In genomic region chr12:105301696-105302095, GRCh38 we compare ENCODE assay signal across 19 cellular contexts. TPM values are rescaled to one million over a fixed set of nuclear protein-coding genes. Genes with fewer than 3 reads are reported as not detected.
DNase-seq lines count a peak whose midpoint lies in the region; ATAC-seq and TF ChIP-seq lines count a peak whose summit lies in the region.
"Had no signal": no experiment of that assay in that cellular context is flagged by ENCODE, and none has a peak within 500 bp of the region (broad histone marks: within the 10 kb centered on the region; RNA-seq: fewer than 3 reads in every experiment).

No MANE protein-coding gene starts in this region.

- H3K9ac ChIP-seq in mammary epithelial cell (ENCODE audit: insufficient read depth, low read length) = no peak overlapping the region
- no peak overlapping the region for H3K9ac ChIP-seq in colonic mucosa (ENCODE audit: low read depth in 2 of 2, low read length in 2 of 2)
- H3K9ac ChIP-seq: BLaER1 treated with 17β-estradiol and CSF1 and Interleukin-3, amounts not matched to agents 10 nM and 100 nM had no signal

- H3K27ac ChIP-seq in mammary epithelial cell (ENCODE audit: insufficient read depth, low read depth, low read length) (no peak overlapping the region), breast epithelium (no peak overlapping the region), colonic mucosa (no peak overlapping the region), substantia nigra (ENCODE audit: low read depth, low read length, poor library complexity, severe bottlenecking) (no peak overlapping the region), tibial artery (no peak overlapping the region), upper lobe of left lung (no peak overlapping the region)
- H3K27ac ChIP-seq: 22Rv1; A549; BLaER1 treated with 17β-estradiol and CSF1 and Interleukin-3, amounts not matched to agents 10 nM and 100 nM; C4-2B had no signal

- ATAC-seq in mucosa of descending colon (peak; percentile 77), upper lobe of left lung (ENCODE audit: low FRiP score in 2 of 2) (no peak)
- ATAC-seq: A549; CD8-positive, alpha-beta T cell had no signal

- TF ChIP-seq POLR2A in breast epithelium (IDR thresholded peaks at IDR 0.05) (no peak), upper lobe of left lung (IDR thresholded peaks at IDR 0.05) (no peak)

- H3K9me3 ChIP-seq in mammary epithelial cell (replicated peaks; ENCODE audit: insufficient read depth, low read length) (peaks cover 3% of the 10 kb centered on the region), breast epithelium (no peaks in the 10 kb centered on the region), colonic mucosa (no peaks in the 10 kb centered on the region), mucosa of descending colon (peaks cover 6% of the 10 kb centered on the region), tibial artery (no peaks in the 10 kb centered on the region), upper lobe of left lung (peaks cover 0 to 9% (median 2%) of the 10 kb centered on the region in 4 donors)

- no peak overlapping the region for H3K4me2 ChIP-seq in mammary epithelial cell (ENCODE audit: insufficient read depth, low read depth, low read length)
- H3K4me2 ChIP-seq: A549; BLaER1 treated with 17β-estradiol and CSF1 and Interleukin-3, amounts not matched to agents 10 nM and 100 nM had no signal

- no TSS peak for BruUV-seq in mammary epithelial cell (replicated peaks; lab: Mats Ljungman, UMichigan)

- no peak for TF ChIP-seq CTCF in mammary epithelial cell (conservative IDR thresholded peaks at IDR 0.05 in 1 of 2, IDR thresholded peaks at IDR 0.05 in 1 of 2; ENCODE audit: extremely low read depth in 1 of 2, insufficient read depth in 1 of 2, low read depth in 1 of 2, low read length in 2 of 2)
- no peak for TF ChIP-seq CTCF in breast epithelium (IDR thresholded peaks at IDR 0.05)
- no peak for TF ChIP-seq CTCF in colonic mucosa (IDR thresholded peaks at IDR 0.05)
- no peak for TF ChIP-seq CTCF in mucosa of descending colon (IDR thresholded peaks at IDR 0.05)
- no peak for TF ChIP-seq CTCF in tibial artery (IDR thresholded peaks at IDR 0.05)
- TF ChIP-seq CTCF in upper lobe of left lung (IDR thresholded peaks at IDR 0.05) = no peak

- H3K27me3 ChIP-seq in mammary epithelial cell (ENCODE audit: insufficient read depth, low read length) = no peaks in the 10 kb centered on the region
- H3K27me3 ChIP-seq in breast epithelium = no peaks in the 10 kb centered on the region
- H3K27me3 ChIP-seq in colonic mucosa = no peaks in the 10 kb centered on the region
- H3K27me3 ChIP-seq in tibial artery = no peaks in the 10 kb centered on the region
- no peaks in the 10 kb centered on the region for H3K27me3 ChIP-seq in upper lobe of left lung
- H3K27me3 ChIP-seq: BLaER1 treated with 17β-estradiol and CSF1 and Interleukin-3, amounts not matched to agents 10 nM and 100 nM had no signal

- 80% methylated on average over 5 of the region's 5 CpGs for WGBS in mammary epithelial cell (ENCODE audit: low coverage, missing lambda C conversion rate)
- 79 to 90% methylated on average over 5 of the region's 5 CpGs for WGBS in upper lobe of left lung, 2 donors

- no peaks in the 10 kb centered on the region for H4K20me1 ChIP-seq in mammary epithelial cell (ENCODE audit: insufficient read depth, low read length)
- H4K20me1 ChIP-seq: BLaER1 treated with 17β-estradiol and CSF1 and Interleukin-3, amounts not matched to agents 10 nM and 100 nM had no signal

- TF ChIP-seq EP300 in upper lobe of left lung (IDR thresholded peaks at IDR 0.05) = no peak

- H3K4me1 ChIP-seq in mammary epithelial cell (ENCODE audit: insufficient read depth, low read length) (peaks cover 3% of the 10 kb centered on the region), breast epithelium (no peaks in the 10 kb centered on the region), colonic mucosa (no peaks in the 10 kb centered on the region), mucosa of descending colon (ENCODE audit: low read depth) (no peaks in the 10 kb centered on the region), tibial artery (peaks cover 0 to 3% (median 0%) of the 10 kb centered on the region in 4 donors), upper lobe of left lung (no peaks in the 10 kb centered on the region)
- H3K4me1 ChIP-seq: A549; BLaER1 treated with 17β-estradiol and CSF1 and Interleukin-3, amounts not matched to agents 10 nM and 100 nM; Caco-2 had no signal

- in situ Hi-C loops in mammary epithelial cell (cut with MboI; ENCODE audit: low sequenced_read_pairs in 2 of 2) = no loop called here

- H3K79me2 ChIP-seq in mammary epithelial cell (ENCODE audit: insufficient read depth, low read length) = no peaks in the 10 kb centered on the region

- H3K36me3 ChIP-seq in mammary epithelial cell (ENCODE audit: insufficient read depth, low read length) (no peaks in the 10 kb centered on the region), breast epithelium (no peaks in the 10 kb centered on the region), colonic mucosa (no peaks in the 10 kb centered on the region), mucosa of descending colon (ENCODE audit: low read depth) (no peaks in the 10 kb centered on the region), tibial artery (no peaks in the 10 kb centered on the region), upper lobe of left lung (no peaks in the 10 kb centered on the region)
- H3K36me3 ChIP-seq: BLaER1 treated with 17β-estradiol and CSF1 and Interleukin-3, amounts not matched to agents 10 nM and 100 nM had no signal

- H3K4me3 ChIP-seq in mammary epithelial cell (replicated peaks in 1 of 3; ENCODE audit: insufficient read depth in 1 of 3, low read depth in 2 of 3, low read length in 3 of 3) = no peak overlapping the region
- H3K4me3 ChIP-seq in breast epithelium = no peak overlapping the region
- no peak overlapping the region for H3K4me3 ChIP-seq in colonic mucosa
- H3K4me3 ChIP-seq in mucosa of descending colon = no peak overlapping the region
- H3K4me3 ChIP-seq in tibial artery = no peak overlapping the region
- H3K4me3 ChIP-seq in upper lobe of left lung = no peak overlapping the region
- H3K4me3 ChIP-seq: A549; BLaER1 treated with 17β-estradiol and CSF1 and Interleukin-3, amounts not matched to agents 10 nM and 100 nM had no signal

- intact Hi-C loops in mammary epithelial cell (cut with micrococcal nuclease) (no loop called here), breast epithelium (cut with DNase I; ENCODE audit: low total_unique reads) (no loop called here), colonic mucosa (cut with DNase I) (no loop called here), mucosa of descending colon (cut with DNase I, micrococcal nuclease) (no loop called here), tibial artery (cut with DNase I; ENCODE audit: low total_unique reads) (no loop called here)

- dilution Hi-C loops in mammary epithelial cell (cut with HindIII; ENCODE audit: low sequenced_read_pairs) = no loop called here

- peak; percentile 33 for DNase-seq in mammary epithelial cell
- no peak for DNase-seq in breast epithelium (ENCODE audit: low spot score in 2 of 2)
- DNase-seq in astrocyte of the hippocampus (ENCODE audit: low read depth, low spot score) = peak; percentile 26
- DNase-seq in colonic mucosa = peak; percentile 46
- peak in 1 of 3 donors; percentile 61 for DNase-seq in mucosa of descending colon
- DNase-seq in substantia nigra (lab: John Stamatoyannopoulos, UW) = no peak
- no peak for DNase-seq in tibial artery
- no peak for DNase-seq in upper lobe of left lung
- DNase-seq: AML-193; Caco-2; Calu3; CD4-positive, alpha-beta T cell; CD8-positive, alpha-beta T cell; DMS79 treated with DMSO at 0.1 percent for 48 hours; GF-D8 had no signal

- H2AFZ ChIP-seq in mammary epithelial cell (ENCODE audit: low read depth, low read length) = no peak overlapping the region

- CTCF ChIA-PET in mammary epithelial cell (lab: Charles Lee; ENCODE audit: low non-redundant PET) = no interaction called here

RNA-seq across cellular contexts. Expression of gene C12orf75, which starts 28.8 kb away (rescaled TPM):
- total RNA-seq in mammary epithelial cell (100 to 1,000 TPM in 1 of 2 donors, 10 to 100 TPM in 1; 88.7 to 177 TPM), breast epithelium (10 to 100 TPM in 2 of 3 donors, 1 to 10 TPM in 1; 2.4 to 20.9 (median 20.0) TPM), colonic mucosa (100 to 1,000 TPM in 1 of 2 donors, 10 to 100 TPM in 1; 77.9 to 109 TPM), mucosa of descending colon (100 to 1,000 TPM in 1 of 3 donors, 10 to 100 TPM in 2; 47.4 to 119 (median 81.7) TPM), upper lobe of left lung (10 to 100 TPM in 2 of 6 donors, 1 to 10 TPM in 4; 1.0 to 15.0 (median 6.2) TPM)
- 115 TPM for polyA plus RNA-seq in mammary epithelial cell
- 64.7 TPM for polyA minus RNA-seq in mammary epithelial cell

Comparison
In these comparisons a context has a peak if more than half of its experiments do, and no peak if none do; other contexts are left out.
1. DNase-seq: peak in mammary epithelial cell (single experiment), astrocyte of the hippocampus (single experiment) and colonic mucosa (single experiment); none in breast epithelium (0 of 2), substantia nigra (0 of 49), tibial artery (0 of 2) and upper lobe of left lung (0 of 2).